Comparison of ENCODE assay signal across 8 cellular contexts in the genomic region with DNA sequence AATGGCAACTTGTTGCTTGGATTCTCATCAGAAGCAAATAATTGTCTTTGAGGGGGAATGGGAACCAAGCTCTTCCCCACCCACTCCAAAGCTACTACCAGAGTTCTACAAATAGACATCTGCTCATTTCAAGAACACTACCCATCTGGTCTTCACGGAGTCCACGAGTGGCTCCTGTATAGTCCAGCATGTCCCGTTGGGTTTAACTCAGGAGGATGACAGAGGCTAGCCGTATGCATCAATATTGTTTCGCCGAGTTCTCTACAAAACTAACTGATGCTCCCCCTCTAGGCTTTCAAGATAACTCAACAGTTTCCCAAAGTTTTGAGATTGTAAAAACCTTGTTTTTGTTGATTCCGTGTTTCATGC. TPM values are rescaled to one million over a fixed set of nuclear protein-coding genes. Genes with fewer than 3 reads are reported as not detected.
A peak's percentile ranks its signal among the peaks of the same experiment; 100 is the strongest.
DNase-seq lines count a peak whose midpoint lies in the region; ATAC-seq and TF ChIP-seq lines count a peak whose summit lies in the region.

No MANE protein-coding gene starts in this region.

- H3K36me3 Mint-ChIP-seq in dendritic cell treated with granulocyte-macrophage colony-stimulating factor and Interleukin-4, amounts not matched to agents 40 ng/mL and 50 ng/mL, for 4 days (ENCODE audit: low read depth) = peaks cover 13% of the 10 kb centered on the region
- peaks cover 8% of the 10 kb centered on the region for H3K36me3 Mint-ChIP-seq in nephron (ENCODE audit: low read depth)

- peaks cover 28% of the 10 kb centered on the region for H3K79me2 ChIP-seq in Karpas-422 (ENCODE audit: low read length)

- DNase-seq in Ammon's horn (ENCODE audit: low spot score) (peak; percentile 33), Karpas-422 (no peak), NCI-H1694 (lab: John Stamatoyannopoulos, UW) (no peak), NCI-H2171 treated with DMSO at 0.1 percent for 48 hours (lab: John Stamatoyannopoulos, UW) (no peak)
- DNase-seq in stimulated activated CD4-positive, alpha-beta T cell treated with anti-CD3 and anti-CD28 coated beads, Interleukin-4, amount 100 ng/mL, for 4 hours = no peak

- H3K9me3 Mint-ChIP-seq in dendritic cell treated with granulocyte-macrophage colony-stimulating factor and Interleukin-4, amounts not matched to agents 40 ng/mL and 50 ng/mL, for 4 days = no peaks in the 10 kb centered on the region
- no peaks in the 10 kb centered on the region for H3K9me3 Mint-ChIP-seq in nephron

- no peaks in the 10 kb centered on the region for H3K27me3 ChIP-seq in Karpas-422 (ENCODE audit: low read length)

- peak overlapping the region; percentile 67 for H3K27ac Mint-ChIP-seq in dendritic cell treated with granulocyte-macrophage colony-stimulating factor and Interleukin-4, amounts not matched to agents 40 ng/mL and 50 ng/mL, for 4 days
- peak overlapping the region in 2 of 3 experiments; percentile 58 to 89 for H3K27ac Mint-ChIP-seq in nephron

- H3K9me3 ChIP-seq in Karpas-422 (ENCODE audit: low read length) = no peaks in the 10 kb centered on the region

- peak overlapping the region; percentile 94 for H2AFZ ChIP-seq in Karpas-422 (ENCODE audit: low read length)

- peaks cover 10% of the 10 kb centered on the region for H3K4me1 Mint-ChIP-seq in dendritic cell treated with granulocyte-macrophage colony-stimulating factor and Interleukin-4, amounts not matched to agents 40 ng/mL and 50 ng/mL, for 4 days (ENCODE audit: low read depth)
- peaks cover 19% of the 10 kb centered on the region for H3K4me1 Mint-ChIP-seq in nephron

- ATAC-seq in GM19455 (IDR thresholded peaks at IDR 0.05; ENCODE audit: unreplicated experiment) = no peak

- peak overlapping the region; percentile 49; the same call in 1 of the 2 replicates for H3K27ac ChIP-seq in Karpas-422 (ENCODE audit: low read length)

- no peak for TF ChIP-seq CTCF in nephron (IDR thresholded peaks at IDR 0.05; ENCODE audit: unreplicated experiment in 3 of 3)

- H3K4me3 Mint-ChIP-seq in dendritic cell treated with granulocyte-macrophage colony-stimulating factor and Interleukin-4, amounts not matched to agents 40 ng/mL and 50 ng/mL, for 4 days = peak overlapping the region; percentile 82
- H3K4me3 Mint-ChIP-seq in nephron = peak overlapping the region in 1 of 3 experiments; percentile 75

- intact Hi-C loops in dendritic cell treated with granulocyte-macrophage colony-stimulating factor and Interleukin-4, amounts not matched to agents 40 ng/mL and 50 ng/mL, for 4 days (cut with micrococcal nuclease) = loop anchor here (5.0 kb wide), 1 partner anchor 90 kb away; no protein-coding TSS in a partner anchor

- H3K4me2 ChIP-seq in Karpas-422 (ENCODE audit: low read depth, low read length, poor library complexity, severe bottlenecking) = peak overlapping the region; percentile 90

- no peaks in the 10 kb centered on the region for H4K20me1 ChIP-seq in Karpas-422 (ENCODE audit: insufficient read depth, low read depth, low read length)

- H3K9me2 ChIP-seq in Karpas-422 (replicated peaks; ENCODE audit: insufficient read depth, low read length) = no peaks in the 10 kb centered on the region

- H3K4me1 ChIP-seq in Karpas-422 (ENCODE audit: low read length) = peaks cover 43% of the 10 kb centered on the region

- H3K27me3 Mint-ChIP-seq in dendritic cell treated with granulocyte-macrophage colony-stimulating factor and Interleukin-4, amounts not matched to agents 40 ng/mL and 50 ng/mL, for 4 days = peaks cover 4% of the 10 kb centered on the region
- peaks cover 4% of the 10 kb centered on the region for H3K27me3 Mint-ChIP-seq in nephron (ENCODE audit: low read depth)

- H3K4me3 ChIP-seq in Karpas-422 (ENCODE audit: low read length) = peak overlapping the region; percentile 85

- peaks cover 18% of the 10 kb centered on the region for H3K36me3 ChIP-seq in Karpas-422 (ENCODE audit: insufficient read depth, low read length)

- peak overlapping the region; percentile 95 for H3K9ac ChIP-seq in Karpas-422 (ENCODE audit: low read length)

RNA-seq across cellular contexts. Expression of gene BLMH, which starts 0.7 kb away (rescaled TPM):
- total RNA-seq in Karpas-422 (2014; rRNA removed; shearing (Covaris generic); ENCODE audit: low replicate concordance) = 47.5 and 52.8 TPM in 2 replicates

RNA-seq across cellular contexts. Expression of gene TMIGD1, which starts 41.4 kb away (rescaled TPM):
- total RNA-seq in Karpas-422 (2014; rRNA removed; shearing (Covaris generic); ENCODE audit: low replicate concordance) = not detected in 2 replicates

RNA-seq across cellular contexts. Expression of gene SLC6A4, which starts 57.0 kb away (rescaled TPM):
- not detected in 2 replicates for total RNA-seq in Karpas-422 (2014; rRNA removed; shearing (Covaris generic); ENCODE audit: low replicate concordance)
